8 cellular contexts compared by ENCODE assay signal in the genomic region with DNA sequence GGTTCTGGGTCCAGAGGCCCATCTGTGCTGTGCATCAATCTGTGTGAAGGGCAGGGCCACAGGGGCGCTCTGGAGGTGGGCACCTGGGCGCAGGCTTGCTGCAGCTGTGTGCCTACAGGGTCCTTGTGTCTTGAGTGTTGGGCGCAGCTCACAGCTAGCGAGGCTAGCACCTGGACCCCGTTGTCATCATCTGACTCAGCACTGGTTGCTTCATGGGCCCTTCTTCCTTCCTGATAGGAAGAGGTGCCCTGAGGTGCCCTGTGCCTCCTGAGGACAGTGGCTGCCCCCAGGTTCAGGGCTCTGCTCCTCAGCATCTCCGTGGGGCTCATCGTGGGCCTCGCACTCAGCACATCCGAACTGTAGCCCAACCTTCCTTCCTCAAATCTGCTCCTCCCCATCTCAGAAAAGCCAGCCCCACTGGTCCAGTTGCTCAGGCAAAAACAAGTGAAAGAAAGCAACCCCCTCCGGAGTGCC. TPM values are rescaled to one million over a fixed set of nuclear protein-coding genes. Genes with fewer than 3 reads are reported as not detected.
DNase-seq lines count a peak whose midpoint lies in the region; ATAC-seq lines count a peak whose summit lies in the region.

No MANE protein-coding gene starts in this region.

- H3K4me3 Mint-ChIP-seq in activated naive CD4-positive, alpha-beta T cell treated with anti-CD3 and anti-CD28 coated beads, Interleukin-2, amount 10 ng/mL, durations not matched to agents 7 days and 5 days = peak overlapping the region; percentile 80

- peaks cover 13% of the 10 kb centered on the region for H3K79me1 ChIP-seq in mesenchymal stem cell (replicated peaks; ENCODE audit: low read length, poor library complexity, severe bottlenecking)

- H3K4me2 ChIP-seq in mesenchymal stem cell (ENCODE audit: low read length, poor library complexity, severe bottlenecking) = no peak overlapping the region

- H3K79me2 ChIP-seq in ACC112 (ENCODE audit: control insufficient read depth, insufficient read depth, low read length, unreplicated experiment) = peaks cover 84% of the 10 kb centered on the region

- 78% methylated on average over 10 of the region's 10 CpGs for WGBS in mesenchymal stem cell

- H3K27ac ChIP-seq in ACC112 (ENCODE audit: low read depth, low read length) = peak overlapping the region; percentile 91
- peak overlapping the region; percentile 48 for H3K27ac ChIP-seq in mesenchymal stem cell (ENCODE audit: low read length, poor library complexity, severe bottlenecking)

- H3K27ac Mint-ChIP-seq in activated naive CD4-positive, alpha-beta T cell treated with anti-CD3 and anti-CD28 coated beads, Interleukin-2, amount 10 ng/mL, durations not matched to agents 7 days and 5 days = peak overlapping the region; percentile 99

- H3K27me3 ChIP-seq in ACC112 (ENCODE audit: insufficient read depth, low read length) (no peaks in the 10 kb centered on the region), mesenchymal stem cell (ENCODE audit: control insufficient read depth in 1 of 2, insufficient read depth in 1 of 2, low read length in 2 of 2) (no peaks in the 10 kb centered on the region)

- H3K9me3 Mint-ChIP-seq in activated naive CD4-positive, alpha-beta T cell treated with anti-CD3 and anti-CD28 coated beads, Interleukin-2, amount 10 ng/mL, durations not matched to agents 7 days and 5 days = peaks cover 2% of the 10 kb centered on the region

- peak overlapping the region; percentile 85 to 87 for H2BK12ac ChIP-seq in mesenchymal stem cell (ENCODE audit: low read length in 2 of 2)

- H4K91ac ChIP-seq in mesenchymal stem cell (ENCODE audit: low read length) = peak overlapping the region; percentile 97

- peak overlapping the region; percentile 73 for H2BK15ac ChIP-seq in mesenchymal stem cell (ENCODE audit: low read depth, poor library complexity, severe bottlenecking)

- peaks cover 86% of the 10 kb centered on the region for H3K4me1 Mint-ChIP-seq in activated naive CD4-positive, alpha-beta T cell treated with anti-CD3 and anti-CD28 coated beads, Interleukin-2, amount 10 ng/mL, durations not matched to agents 7 days and 5 days

- peak overlapping the region; percentile 85 for H3K9ac ChIP-seq in mesenchymal stem cell (ENCODE audit: low read length)

- no peaks in the 10 kb centered on the region for H3K36me3 ChIP-seq in ACC112 (ENCODE audit: insufficient read depth, low read length)
- H3K36me3 ChIP-seq in mesenchymal stem cell (ENCODE audit: control insufficient read depth in 1 of 2, insufficient read depth in 2 of 2, low read depth in 1 of 2, low read length in 2 of 2) = peaks cover 6 to 11% of the 10 kb centered on the region in 2 experiments

- H3K18ac ChIP-seq in mesenchymal stem cell (ENCODE audit: low read depth in 1 of 2, low read length in 2 of 2) = peak overlapping the region; percentile 93 to 96

- DNase-seq in activated naive CD4-positive, alpha-beta T cell treated with anti-CD3 and anti-CD28 coated beads, Interleukin-2, amount 10 ng/mL, durations not matched to agents 7 days and 5 days = no peak
- DNase-seq in mesenchymal stem cell (peak; percentile 43), NCI-H82 (lab: John Stamatoyannopoulos, UW) (no peak), NCI-H524 treated with DMSO at 0.1 percent for 48 hours (lab: John Stamatoyannopoulos, UW) (no peak), germinal center (ENCODE audit: low spot score) (no peak), NCI-H446 treated with DMSO at 0.1 percent for 48 hours (lab: John Stamatoyannopoulos, UW) (no peak)

- peaks cover 68% of the 10 kb centered on the region for H3K4me1 ChIP-seq in ACC112 (ENCODE audit: control insufficient read depth, insufficient read depth, low read length, unreplicated experiment)
- peaks cover 65% of the 10 kb centered on the region for H3K4me1 ChIP-seq in mesenchymal stem cell (ENCODE audit: control insufficient read depth, insufficient read depth, low read depth, low read length)

- peak overlapping the region in 1 of 2 experiments; percentile 89 for H3K14ac ChIP-seq in mesenchymal stem cell (ENCODE audit: low read length in 2 of 2)

- H4K8ac ChIP-seq in mesenchymal stem cell (ENCODE audit: low read length) = peak overlapping the region; percentile 95

- peak; percentile 26 for ATAC-seq in HG02759 (IDR thresholded peaks at IDR 0.05; ENCODE audit: unreplicated experiment)

- peak overlapping the region; percentile 85 for H2BK120ac ChIP-seq in mesenchymal stem cell (ENCODE audit: low read depth, low read length)

- H3K4me3 ChIP-seq in ACC112 (ENCODE audit: low read depth, low read length) (peak overlapping the region; percentile 39), mesenchymal stem cell (ENCODE audit: insufficient read depth in 1 of 2, low read depth in 1 of 2, low read length in 2 of 2) (peak overlapping the region in 1 of 2 experiments; percentile 47)

- peak overlapping the region in 1 of 2 experiments; percentile 49 for H3K23ac ChIP-seq in mesenchymal stem cell (ENCODE audit: low read length in 2 of 2)

- peak overlapping the region; percentile 86 to 93 for H3K4ac ChIP-seq in mesenchymal stem cell (ENCODE audit: low read depth in 1 of 2, low read length in 2 of 2)

- peaks cover 35% of the 10 kb centered on the region for H3K36me3 Mint-ChIP-seq in activated naive CD4-positive, alpha-beta T cell treated with anti-CD3 and anti-CD28 coated beads, Interleukin-2, amount 10 ng/mL, durations not matched to agents 7 days and 5 days

- H3K9me3 ChIP-seq in mesenchymal stem cell (ENCODE audit: control insufficient read depth, low read length) = no peaks in the 10 kb centered on the region

- peak overlapping the region; percentile 47 for H2AK5ac ChIP-seq in mesenchymal stem cell (ENCODE audit: low read length, severe bottlenecking)

- CTCF ChIA-PET in activated naive CD4-positive, alpha-beta T cell treated with anti-CD3 and anti-CD28 coated beads, Interleukin-2, amount 10 ng/mL, durations not matched to agents 7 days and 5 days (lab: Charles Lee) = interaction anchor here (0.9 to 2.9 kb wide), 2 partner anchors 16 to 30 kb away, joined by 5 to 12 read pairs; no protein-coding TSS in a partner anchor

- no peak overlapping the region for H2BK5ac ChIP-seq in mesenchymal stem cell (ENCODE audit: low read depth, low read length, poor library complexity, severe bottlenecking)

- no peaks in the 10 kb centered on the region for H3K27me3 Mint-ChIP-seq in activated naive CD4-positive, alpha-beta T cell treated with anti-CD3 and anti-CD28 coated beads, Interleukin-2, amount 10 ng/mL, durations not matched to agents 7 days and 5 days

- H2AFZ ChIP-seq in ACC112 (ENCODE audit: low read length, unreplicated experiment) (no peak overlapping the region), mesenchymal stem cell (ENCODE audit: low read depth, low read length) (no peak overlapping the region)

RNA-seq across cellular contexts. Expression of a gene that starts 54.8 kb away (rescaled TPM):
- polyA plus RNA-seq in mesenchymal stem cell (2013, experiment 1 of 2) = 46.1 TPM
- 42.5 TPM for polyA plus RNA-seq in mesenchymal stem cell (2013, experiment 2 of 2)

RNA-seq across cellular contexts. Expression of a gene that starts 55.1 kb away (rescaled TPM):
- polyA plus RNA-seq in mesenchymal stem cell (2013, experiment 1 of 2) = 0.61 TPM
- 0.66 TPM for polyA plus RNA-seq in mesenchymal stem cell (2013, experiment 2 of 2)

RNA-seq across cellular contexts. Expression of a gene that starts 55.7 kb away (rescaled TPM):
- 201 TPM for polyA plus RNA-seq in mesenchymal stem cell (2013, experiment 1 of 2)
- polyA plus RNA-seq in mesenchymal stem cell (2013, experiment 2 of 2) = 201 TPM
